In the genomic region with DNA sequence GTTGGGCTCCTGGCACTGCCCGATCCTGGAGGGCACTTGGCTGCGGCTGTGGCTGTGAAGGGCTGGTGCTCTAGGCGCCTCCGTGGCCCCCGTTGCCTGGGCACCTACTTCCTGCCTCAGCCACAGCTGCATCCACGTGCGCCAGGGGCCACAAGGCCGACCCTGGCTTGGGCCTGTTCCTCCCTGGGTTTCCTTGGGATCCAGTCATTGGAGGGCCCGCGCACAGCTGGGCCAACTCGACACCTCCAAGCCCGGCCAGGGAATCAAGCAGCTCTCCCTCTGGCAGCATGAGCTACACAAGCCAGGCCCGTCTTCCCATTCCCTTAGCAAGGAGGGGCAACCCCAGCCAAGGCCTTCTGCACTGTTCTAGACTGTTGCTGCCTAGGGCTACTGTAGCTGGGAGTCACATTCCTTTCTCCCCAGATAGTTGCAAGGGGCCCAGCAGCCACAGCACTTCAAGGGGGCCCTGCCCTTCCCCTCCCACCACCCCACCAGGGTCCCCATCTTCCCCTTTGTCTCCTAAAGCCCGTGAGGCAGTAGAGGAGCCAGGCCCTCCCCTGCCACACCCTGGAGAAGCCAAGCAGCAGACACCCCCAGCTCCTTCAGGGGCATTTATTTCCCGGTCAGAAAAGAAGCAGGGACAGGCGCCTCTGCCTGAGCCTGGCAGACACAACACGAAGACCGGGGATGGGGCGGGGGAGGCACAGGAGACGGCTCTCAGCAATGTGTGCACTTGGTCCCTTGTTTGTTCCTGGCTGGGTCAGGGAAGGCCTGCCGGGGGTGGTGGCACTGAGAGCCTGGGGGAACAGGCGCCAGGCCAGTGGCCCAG, we compare ENCODE assay signal across 1 cellular context.
TF ChIP-seq lines count a peak whose summit lies in the region.

No MANE protein-coding gene starts in this region.

TF ChIP-seq in K562, 482 proteins besides CTCF, POLR2A, EP300 and RAD21 (continues in another document):
- no peak for TF ChIP-seq ZNF79 (CRISPR knock-in tag; IDR thresholded peaks at IDR 0.05; ENCODE audit: low read depth)
- no peak for TF ChIP-seq NCOA6 (IDR thresholded peaks at IDR 0.05)
- TF ChIP-seq NELFE (IDR thresholded peaks at IDR 0.05; ENCODE audit: insufficient read depth, insufficient read length), result no peak
- TF ChIP-seq, protein P1, sequence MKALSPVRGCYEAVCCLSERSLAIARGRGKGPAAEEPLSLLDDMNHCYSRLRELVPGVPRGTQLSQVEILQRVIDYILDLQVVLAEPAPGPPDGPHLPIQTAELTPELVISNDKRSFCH (CRISPR knock-in tag; IDR thresholded peaks at IDR 0.05), result no peak
- TF ChIP-seq, protein P1 (tag; IDR thresholded peaks at IDR 0.05), result no peak
- TF ChIP-seq, protein P2, sequence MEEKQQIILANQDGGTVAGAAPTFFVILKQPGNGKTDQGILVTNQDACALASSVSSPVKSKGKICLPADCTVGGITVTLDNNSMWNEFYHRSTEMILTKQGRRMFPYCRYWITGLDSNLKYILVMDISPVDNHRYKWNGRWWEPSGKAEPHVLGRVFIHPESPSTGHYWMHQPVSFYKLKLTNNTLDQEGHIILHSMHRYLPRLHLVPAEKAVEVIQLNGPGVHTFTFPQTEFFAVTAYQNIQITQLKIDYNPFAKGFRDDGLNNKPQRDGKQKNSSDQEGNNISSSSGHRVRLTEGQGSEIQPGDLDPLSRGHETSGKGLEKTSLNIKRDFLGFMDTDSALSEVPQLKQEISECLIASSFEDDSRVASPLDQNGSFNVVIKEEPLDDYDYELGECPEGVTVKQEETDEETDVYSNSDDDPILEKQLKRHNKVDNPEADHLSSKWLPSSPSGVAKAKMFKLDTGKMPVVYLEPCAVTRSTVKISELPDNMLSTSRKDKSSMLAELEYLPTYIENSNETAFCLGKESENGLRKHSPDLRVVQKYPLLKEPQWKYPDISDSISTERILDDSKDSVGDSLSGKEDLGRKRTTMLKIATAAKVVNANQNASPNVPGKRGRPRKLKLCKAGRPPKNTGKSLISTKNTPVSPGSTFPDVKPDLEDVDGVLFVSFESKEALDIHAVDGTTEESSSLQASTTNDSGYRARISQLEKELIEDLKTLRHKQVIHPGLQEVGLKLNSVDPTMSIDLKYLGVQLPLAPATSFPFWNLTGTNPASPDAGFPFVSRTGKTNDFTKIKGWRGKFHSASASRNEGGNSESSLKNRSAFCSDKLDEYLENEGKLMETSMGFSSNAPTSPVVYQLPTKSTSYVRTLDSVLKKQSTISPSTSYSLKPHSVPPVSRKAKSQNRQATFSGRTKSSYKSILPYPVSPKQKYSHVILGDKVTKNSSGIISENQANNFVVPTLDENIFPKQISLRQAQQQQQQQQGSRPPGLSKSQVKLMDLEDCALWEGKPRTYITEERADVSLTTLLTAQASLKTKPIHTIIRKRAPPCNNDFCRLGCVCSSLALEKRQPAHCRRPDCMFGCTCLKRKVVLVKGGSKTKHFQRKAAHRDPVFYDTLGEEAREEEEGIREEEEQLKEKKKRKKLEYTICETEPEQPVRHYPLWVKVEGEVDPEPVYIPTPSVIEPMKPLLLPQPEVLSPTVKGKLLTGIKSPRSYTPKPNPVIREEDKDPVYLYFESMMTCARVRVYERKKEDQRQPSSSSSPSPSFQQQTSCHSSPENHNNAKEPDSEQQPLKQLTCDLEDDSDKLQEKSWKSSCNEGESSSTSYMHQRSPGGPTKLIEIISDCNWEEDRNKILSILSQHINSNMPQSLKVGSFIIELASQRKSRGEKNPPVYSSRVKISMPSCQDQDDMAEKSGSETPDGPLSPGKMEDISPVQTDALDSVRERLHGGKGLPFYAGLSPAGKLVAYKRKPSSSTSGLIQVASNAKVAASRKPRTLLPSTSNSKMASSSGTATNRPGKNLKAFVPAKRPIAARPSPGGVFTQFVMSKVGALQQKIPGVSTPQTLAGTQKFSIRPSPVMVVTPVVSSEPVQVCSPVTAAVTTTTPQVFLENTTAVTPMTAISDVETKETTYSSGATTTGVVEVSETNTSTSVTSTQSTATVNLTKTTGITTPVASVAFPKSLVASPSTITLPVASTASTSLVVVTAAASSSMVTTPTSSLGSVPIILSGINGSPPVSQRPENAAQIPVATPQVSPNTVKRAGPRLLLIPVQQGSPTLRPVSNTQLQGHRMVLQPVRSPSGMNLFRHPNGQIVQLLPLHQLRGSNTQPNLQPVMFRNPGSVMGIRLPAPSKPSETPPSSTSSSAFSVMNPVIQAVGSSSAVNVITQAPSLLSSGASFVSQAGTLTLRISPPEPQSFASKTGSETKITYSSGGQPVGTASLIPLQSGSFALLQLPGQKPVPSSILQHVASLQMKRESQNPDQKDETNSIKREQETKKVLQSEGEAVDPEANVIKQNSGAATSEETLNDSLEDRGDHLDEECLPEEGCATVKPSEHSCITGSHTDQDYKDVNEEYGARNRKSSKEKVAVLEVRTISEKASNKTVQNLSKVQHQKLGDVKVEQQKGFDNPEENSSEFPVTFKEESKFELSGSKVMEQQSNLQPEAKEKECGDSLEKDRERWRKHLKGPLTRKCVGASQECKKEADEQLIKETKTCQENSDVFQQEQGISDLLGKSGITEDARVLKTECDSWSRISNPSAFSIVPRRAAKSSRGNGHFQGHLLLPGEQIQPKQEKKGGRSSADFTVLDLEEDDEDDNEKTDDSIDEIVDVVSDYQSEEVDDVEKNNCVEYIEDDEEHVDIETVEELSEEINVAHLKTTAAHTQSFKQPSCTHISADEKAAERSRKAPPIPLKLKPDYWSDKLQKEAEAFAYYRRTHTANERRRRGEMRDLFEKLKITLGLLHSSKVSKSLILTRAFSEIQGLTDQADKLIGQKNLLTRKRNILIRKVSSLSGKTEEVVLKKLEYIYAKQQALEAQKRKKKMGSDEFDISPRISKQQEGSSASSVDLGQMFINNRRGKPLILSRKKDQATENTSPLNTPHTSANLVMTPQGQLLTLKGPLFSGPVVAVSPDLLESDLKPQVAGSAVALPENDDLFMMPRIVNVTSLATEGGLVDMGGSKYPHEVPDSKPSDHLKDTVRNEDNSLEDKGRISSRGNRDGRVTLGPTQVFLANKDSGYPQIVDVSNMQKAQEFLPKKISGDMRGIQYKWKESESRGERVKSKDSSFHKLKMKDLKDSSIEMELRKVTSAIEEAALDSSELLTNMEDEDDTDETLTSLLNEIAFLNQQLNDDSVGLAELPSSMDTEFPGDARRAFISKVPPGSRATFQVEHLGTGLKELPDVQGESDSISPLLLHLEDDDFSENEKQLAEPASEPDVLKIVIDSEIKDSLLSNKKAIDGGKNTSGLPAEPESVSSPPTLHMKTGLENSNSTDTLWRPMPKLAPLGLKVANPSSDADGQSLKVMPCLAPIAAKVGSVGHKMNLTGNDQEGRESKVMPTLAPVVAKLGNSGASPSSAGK (IDR thresholded peaks at IDR 0.05), result no peak
- no peak for TF ChIP-seq ZSCAN29 (IDR thresholded peaks at IDR 0.05)
- no peak for TF ChIP-seq HOXB6 (CRISPR knock-in tag; IDR thresholded peaks at IDR 0.05; ENCODE audit: borderline replicate concordance)
- TF ChIP-seq SMC3 (conservative IDR thresholded peaks at IDR 0.05; ENCODE audit: insufficient read depth, low read depth, low read length), result no peak
- no peak for TF ChIP-seq SMAD2 (IDR thresholded peaks at IDR 0.05; ENCODE audit: low read depth, low read length)
- TF ChIP-seq FIP1L1 (IDR thresholded peaks at IDR 0.05; ENCODE audit: low read depth, low read length, poor library complexity, severe bottlenecking), result peak; percentile 97
- no peak for TF ChIP-seq HNRNPK (IDR thresholded peaks at IDR 0.05; ENCODE audit: low read depth, low read length, poor library complexity, severe bottlenecking)
- TF ChIP-seq FOXA1 (IDR thresholded peaks at IDR 0.05; ENCODE audit: borderline replicate concordance), result no peak
- TF ChIP-seq PTTG1 (tag; IDR thresholded peaks at IDR 0.05; ENCODE audit: low read depth), result no peak
- TF ChIP-seq MCM3 (IDR thresholded peaks at IDR 0.05), result no peak
- peak; percentile 96 for TF ChIP-seq ERF (CRISPR knock-in tag; IDR thresholded peaks at IDR 0.05)
- TF ChIP-seq MAZ (CRISPR knock-in tag; conservative IDR thresholded peaks at IDR 0.05 in 1 of 2, IDR thresholded peaks at IDR 0.05 in 1 of 2), result peak; percentile 15 to 23; a peak in 1 of 4 replicates
- peak; percentile 78 for TF ChIP-seq POLR2B (IDR thresholded peaks at IDR 0.05; ENCODE audit: low read depth, partially characterized antibody)
- TF ChIP-seq FOXJ2 (tag; IDR thresholded peaks at IDR 0.05), result no peak
- TF ChIP-seq ZKSCAN3 (CRISPR knock-in tag; IDR thresholded peaks at IDR 0.05), result no peak
- no peak for TF ChIP-seq TAF1 (IDR thresholded peaks at IDR 0.05; ENCODE audit: control insufficient read depth, extremely low read depth, insufficient read depth, low read length, severe bottlenecking)
- peak; percentile 79 for TF ChIP-seq RBFOX2 (IDR thresholded peaks at IDR 0.05; ENCODE audit: low read depth, low read length)
- TF ChIP-seq, protein P3, sequence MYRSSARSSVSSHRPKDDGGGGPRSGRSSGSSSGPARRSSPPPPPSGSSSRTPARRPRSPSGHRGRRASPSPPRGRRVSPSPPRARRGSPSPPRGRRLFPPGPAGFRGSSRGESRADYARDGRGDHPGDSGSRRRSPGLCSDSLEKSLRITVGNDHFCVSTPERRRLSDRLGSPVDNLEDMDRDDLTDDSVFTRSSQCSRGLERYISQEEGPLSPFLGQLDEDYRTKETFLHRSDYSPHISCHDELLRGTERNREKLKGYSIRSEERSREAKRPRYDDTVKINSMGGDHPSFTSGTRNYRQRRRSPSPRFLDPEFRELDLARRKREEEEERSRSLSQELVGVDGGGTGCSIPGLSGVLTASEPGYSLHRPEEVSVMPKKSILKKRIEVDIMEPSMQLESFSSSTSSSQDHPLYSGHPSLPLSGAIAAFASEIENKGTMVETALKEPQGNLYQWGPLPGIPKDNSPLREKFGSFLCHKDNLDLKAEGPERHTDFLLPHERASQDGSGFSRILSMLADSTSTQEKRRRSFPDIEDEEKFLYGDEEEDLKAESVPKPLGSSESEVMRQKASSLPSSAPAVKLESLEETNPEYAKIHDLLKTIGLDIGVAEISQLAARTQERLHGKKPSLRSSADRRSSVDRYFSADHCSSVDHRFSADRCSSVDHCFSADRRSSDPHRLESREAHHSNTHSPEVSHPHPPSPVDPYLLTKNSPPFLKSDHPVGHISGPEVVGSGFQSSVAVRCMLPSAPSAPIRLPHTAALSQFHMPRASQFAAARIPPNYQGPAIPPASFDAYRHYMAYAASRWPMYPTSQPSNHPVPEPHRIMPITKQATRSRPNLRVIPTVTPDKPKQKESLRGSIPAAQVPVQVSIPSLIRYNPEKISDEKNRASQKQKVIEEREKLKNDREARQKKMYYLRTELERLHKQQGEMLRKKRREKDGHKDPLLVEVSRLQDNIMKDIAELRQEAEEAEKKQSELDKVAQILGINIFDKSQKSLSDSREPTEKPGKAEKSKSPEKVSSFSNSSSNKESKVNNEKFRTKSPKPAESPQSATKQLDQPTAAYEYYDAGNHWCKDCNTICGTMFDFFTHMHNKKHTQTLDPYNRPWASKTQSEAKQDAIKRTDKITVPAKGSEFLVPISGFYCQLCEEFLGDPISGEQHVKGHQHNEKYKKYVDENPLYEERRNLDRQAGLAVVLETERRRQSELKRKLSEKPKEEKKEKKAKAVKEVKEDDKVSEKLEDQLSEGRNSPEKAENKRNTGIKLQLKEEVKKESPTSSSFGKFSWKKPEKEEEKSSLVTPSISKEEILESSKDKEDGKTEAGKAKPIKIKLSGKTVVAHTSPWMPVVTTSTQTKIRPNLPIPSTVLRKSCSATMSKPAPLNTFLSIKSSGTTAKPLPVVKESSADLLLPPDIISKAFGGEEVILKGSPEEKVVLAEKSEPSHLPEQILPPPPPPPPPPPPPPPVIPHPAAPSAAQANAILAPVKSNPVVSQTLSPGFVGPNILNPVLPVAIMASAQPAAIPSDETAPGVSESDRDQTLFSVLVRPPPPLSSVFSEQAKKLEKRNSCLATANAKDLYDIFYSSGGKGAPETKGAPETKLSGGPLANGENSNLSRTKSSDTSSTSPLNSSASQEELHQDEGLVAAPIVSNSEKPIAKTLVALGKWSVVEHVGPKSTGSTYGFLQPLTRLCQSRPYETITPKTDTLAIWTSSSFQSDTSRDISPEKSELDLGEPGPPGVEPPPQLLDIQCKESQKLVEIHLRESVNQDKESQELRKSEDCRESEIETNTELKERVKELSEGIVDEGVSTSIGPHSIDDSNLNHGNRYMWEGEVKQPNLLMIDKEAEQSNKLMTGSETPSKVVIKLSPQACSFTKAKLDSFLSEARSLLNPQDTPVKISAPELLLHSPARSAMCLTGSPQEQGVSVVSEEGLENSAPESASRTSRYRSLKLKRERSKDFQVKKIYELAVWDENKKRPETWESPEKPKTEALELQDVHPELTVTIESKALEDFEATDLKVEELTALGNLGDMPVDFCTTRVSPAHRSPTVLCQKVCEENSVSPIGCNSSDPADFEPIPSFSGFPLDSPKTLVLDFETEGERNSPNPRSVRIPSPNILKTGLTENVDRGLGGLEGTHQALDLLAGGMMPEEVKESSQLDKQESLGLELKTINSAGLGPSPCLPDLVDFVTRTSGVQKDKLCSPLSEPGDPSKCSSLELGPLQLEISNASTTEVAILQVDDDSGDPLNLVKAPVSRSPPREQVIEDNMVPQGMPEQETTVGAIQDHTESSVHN (IDR thresholded peaks at IDR 0.05; ENCODE audit: borderline replicate concordance in 1 of 2, low read depth in 1 of 2), result no peak
- no peak; the same call in 1 of the 2 replicates for TF ChIP-seq ZNF696 (CRISPR knock-in tag; conservative IDR thresholded peaks at IDR 0.05)
- TF ChIP-seq ZNF589 (CRISPR knock-in tag; IDR thresholded peaks at IDR 0.05; ENCODE audit: low read depth), result no peak
- no peak for TF ChIP-seq SRSF3 (IDR thresholded peaks at IDR 0.05; ENCODE audit: insufficient read depth, low read length)
- TF ChIP-seq ELF4 (CRISPR knock-in tag; IDR thresholded peaks at IDR 0.05), result no peak
- TF ChIP-seq TSC22D4 (tag; IDR thresholded peaks at IDR 0.05), result no peak
- no peak; the same call in 1 of the 2 replicates for TF ChIP-seq ZSCAN32 (CRISPR knock-in tag; IDR thresholded peaks at IDR 0.05)
- TF ChIP-seq, protein P4, sequence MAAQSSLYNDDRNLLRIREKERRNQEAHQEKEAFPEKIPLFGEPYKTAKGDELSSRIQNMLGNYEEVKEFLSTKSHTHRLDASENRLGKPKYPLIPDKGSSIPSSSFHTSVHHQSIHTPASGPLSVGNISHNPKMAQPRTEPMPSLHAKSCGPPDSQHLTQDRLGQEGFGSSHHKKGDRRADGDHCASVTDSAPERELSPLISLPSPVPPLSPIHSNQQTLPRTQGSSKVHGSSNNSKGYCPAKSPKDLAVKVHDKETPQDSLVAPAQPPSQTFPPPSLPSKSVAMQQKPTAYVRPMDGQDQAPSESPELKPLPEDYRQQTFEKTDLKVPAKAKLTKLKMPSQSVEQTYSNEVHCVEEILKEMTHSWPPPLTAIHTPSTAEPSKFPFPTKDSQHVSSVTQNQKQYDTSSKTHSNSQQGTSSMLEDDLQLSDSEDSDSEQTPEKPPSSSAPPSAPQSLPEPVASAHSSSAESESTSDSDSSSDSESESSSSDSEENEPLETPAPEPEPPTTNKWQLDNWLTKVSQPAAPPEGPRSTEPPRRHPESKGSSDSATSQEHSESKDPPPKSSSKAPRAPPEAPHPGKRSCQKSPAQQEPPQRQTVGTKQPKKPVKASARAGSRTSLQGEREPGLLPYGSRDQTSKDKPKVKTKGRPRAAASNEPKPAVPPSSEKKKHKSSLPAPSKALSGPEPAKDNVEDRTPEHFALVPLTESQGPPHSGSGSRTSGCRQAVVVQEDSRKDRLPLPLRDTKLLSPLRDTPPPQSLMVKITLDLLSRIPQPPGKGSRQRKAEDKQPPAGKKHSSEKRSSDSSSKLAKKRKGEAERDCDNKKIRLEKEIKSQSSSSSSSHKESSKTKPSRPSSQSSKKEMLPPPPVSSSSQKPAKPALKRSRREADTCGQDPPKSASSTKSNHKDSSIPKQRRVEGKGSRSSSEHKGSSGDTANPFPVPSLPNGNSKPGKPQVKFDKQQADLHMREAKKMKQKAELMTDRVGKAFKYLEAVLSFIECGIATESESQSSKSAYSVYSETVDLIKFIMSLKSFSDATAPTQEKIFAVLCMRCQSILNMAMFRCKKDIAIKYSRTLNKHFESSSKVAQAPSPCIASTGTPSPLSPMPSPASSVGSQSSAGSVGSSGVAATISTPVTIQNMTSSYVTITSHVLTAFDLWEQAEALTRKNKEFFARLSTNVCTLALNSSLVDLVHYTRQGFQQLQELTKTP (IDR thresholded peaks at IDR 0.05; ENCODE audit: low read depth in 1 of 2, partially characterized antibody in 2 of 2), result no peak
- no peak for TF ChIP-seq CXXC5 (CRISPR knock-in tag; IDR thresholded peaks at IDR 0.05)
